21 cellular contexts compared by ENCODE assay signal in genomic region chr14:73168691-73169090, GRCh38.
"Had no signal": no experiment of that assay in that cellular context is flagged by ENCODE, and none has a peak within 500 bp of the region (broad histone marks: within the 10 kb centered on the region; RNA-seq: fewer than 3 reads in every experiment).

No MANE protein-coding gene starts in this region.

- H3K9me3 ChIP-seq: esophagus squamous epithelium, psoas muscle, right lobe of liver, testis had no signal

- H3K4me1 Mint-ChIP-seq: activated B cell treated with CpG ODN at 0.5 μM for 24 hours; activated CD4-positive, alpha-beta memory T cell treated with anti-CD3 and anti-CD28 coated beads, Interleukin-2, amount 10 ng/mL, durations not matched to agents 7 days and 5 days; nephron had no signal

- H3K4me3 ChIP-seq: esophagus squamous epithelium, psoas muscle, right lobe of liver, SK-N-MC, testis had no signal

- H3K4me1 ChIP-seq: esophagus squamous epithelium, psoas muscle, right lobe of liver, testis had no signal

- ATAC-seq: activated T-helper 17 cell treated with anti-CD3 and anti-CD28 coated beads, Interleukin-2, amount 50 U/mL, for 72 hours; right lobe of liver; stimulated activated naive CD8-positive, alpha-beta T cell treated with anti-CD3 and anti-CD28 coated beads, Interleukin-15, amount 100 ng/mL, for 72 hours had no signal

- H3K27me3 Mint-ChIP-seq: activated B cell treated with CpG ODN at 0.5 μM for 24 hours; activated CD4-positive, alpha-beta memory T cell treated with anti-CD3 and anti-CD28 coated beads, Interleukin-2, amount 10 ng/mL, durations not matched to agents 7 days and 5 days; activated naive CD8-positive, alpha-beta T cell treated with anti-CD3 and anti-CD28 coated beads for 36 hours; activated T-helper 17 cell treated with anti-CD3 and anti-CD28 coated beads, Interleukin-2, amount 50 U/mL, for 72 hours; stimulated activated naive CD8-positive, alpha-beta T cell treated with anti-CD3 and anti-CD28 coated beads, Interleukin-15, amount 100 ng/mL, for 72 hours; type B pancreatic cell had no signal

- H3K4me3 Mint-ChIP-seq: activated B cell treated with CpG ODN at 0.5 μM for 24 hours; activated CD4-positive, alpha-beta memory T cell treated with anti-CD3 and anti-CD28 coated beads, Interleukin-2, amount 10 ng/mL, durations not matched to agents 7 days and 5 days; activated naive CD8-positive, alpha-beta T cell treated with anti-CD3 and anti-CD28 coated beads for 36 hours; activated T-helper 17 cell treated with anti-CD3 and anti-CD28 coated beads, Interleukin-2, amount 50 U/mL, for 72 hours; nephron; stimulated activated naive CD8-positive, alpha-beta T cell treated with anti-CD3 and anti-CD28 coated beads, Interleukin-15, amount 100 ng/mL, for 72 hours; type B pancreatic cell had no signal

- H3K27ac ChIP-seq: brain microvascular endothelial cell, esophagus squamous epithelium, psoas muscle, right lobe of liver, SK-N-MC, testis had no signal

- H3K9me3 Mint-ChIP-seq: activated B cell treated with CpG ODN at 0.5 μM for 24 hours; activated CD4-positive, alpha-beta memory T cell treated with anti-CD3 and anti-CD28 coated beads, Interleukin-2, amount 10 ng/mL, durations not matched to agents 7 days and 5 days; activated naive CD8-positive, alpha-beta T cell treated with anti-CD3 and anti-CD28 coated beads for 36 hours; activated T-helper 17 cell treated with anti-CD3 and anti-CD28 coated beads, Interleukin-2, amount 50 U/mL, for 72 hours; nephron; stimulated activated naive CD8-positive, alpha-beta T cell treated with anti-CD3 and anti-CD28 coated beads, Interleukin-15, amount 100 ng/mL, for 72 hours; type B pancreatic cell had no signal

- DNase-seq: activated B cell treated with CpG ODN at 0.5 μM for 24 hours; activated CD4-positive, alpha-beta memory T cell treated with anti-CD3 and anti-CD28 coated beads, Interleukin-2, amount 10 ng/mL, durations not matched to agents 7 days and 5 days; activated CD4-positive, alpha-beta T cell treated with anti-CD3 and anti-CD28 coated beads for 4 hours; activated naive CD4-positive, alpha-beta T cell; activated naive CD8-positive, alpha-beta T cell treated with anti-CD3 and anti-CD28 coated beads for 36 hours; activated T-cell treated with anti-CD3 and anti-CD28 coated beads, Interleukin-2, amount 50 U/mL, for 1 hour; aorta; brain microvascular endothelial cell; effector CD8-positive, alpha-beta T cell; esophagus squamous epithelium; psoas muscle; right lobe of liver; small intestine; stimulated activated CD4-positive, alpha-beta T cell treated with anti-CD3 and anti-CD28 coated beads, Interleukin-15, amount 100 ng/mL, for 24 hours; stimulated activated CD4-positive, alpha-beta T cell treated with anti-CD3 and anti-CD28 coated beads, Interleukin-2, amount 100 ng/mL, for 48 hours; stimulated activated naive CD8-positive, alpha-beta T cell treated with anti-CD3 and anti-CD28 coated beads, Interleukin-15, amount 100 ng/mL, for 72 hours; testis had no signal

- H3K27ac Mint-ChIP-seq: activated B cell treated with CpG ODN at 0.5 μM for 24 hours; activated CD4-positive, alpha-beta memory T cell treated with anti-CD3 and anti-CD28 coated beads, Interleukin-2, amount 10 ng/mL, durations not matched to agents 7 days and 5 days; activated naive CD8-positive, alpha-beta T cell treated with anti-CD3 and anti-CD28 coated beads for 36 hours; activated T-helper 17 cell treated with anti-CD3 and anti-CD28 coated beads, Interleukin-2, amount 50 U/mL, for 72 hours; nephron; type B pancreatic cell had no signal

- H3K27me3 ChIP-seq: brain microvascular endothelial cell, esophagus squamous epithelium, right lobe of liver, testis had no signal
